ENCODE assay signal across 19 cellular contexts in genomic region chr15:42087460-42087859, GRCh38. TPM values are rescaled to one million over a fixed set of nuclear protein-coding genes. Genes with fewer than 3 reads are reported as not detected.
"Had no signal": no experiment of that assay in that cellular context is flagged by ENCODE, and none has a peak within 500 bp of the region (broad histone marks: within the 10 kb centered on the region; RNA-seq: fewer than 3 reads in every experiment).

No MANE protein-coding gene starts in this region.

- H3K9me3 ChIP-seq: MG63, SJSA1 had no signal

- H3K36me3 ChIP-seq: MG63, SJSA1 had no signal

- H3K27ac ChIP-seq: SJSA1, SK-N-MC had no signal

- H3K4me3 ChIP-seq: MG63, SJSA1, SK-N-MC had no signal

- DNase-seq: Karpas-422, KBM-7, MG63, NCI-H1092 treated with DMSO at 0.1 percent for 48 hours, NCI-H1436, NCI-H187, NCI-H2029, NCI-H2081 treated with DMSO at 0.1 percent for 48 hours, NCI-H2171, NCI-H226, NCI-H446, NCI-H510A, NCI-H524 treated with DMSO at 0.1 percent for 48 hours, NCI-H69, NCI-H774, Right ventricle myocardium superior, SIG-M5 had no signal

- H3K27me3 ChIP-seq: MG63, SJSA1 had no signal

RNA-seq across cellular contexts. Expression of gene PLA2G4D, which starts 6.9 kb away (rescaled TPM):
- total RNA-seq: Right ventricle myocardium superior, SJSA1 had no signal
